ENCODE assay signal across 8 cellular contexts in genomic region chr7:5822742-5823503, GRCh38. TPM values are rescaled to one million over a fixed set of nuclear protein-coding genes. Genes with fewer than 3 reads are reported as not detected.
DNase-seq lines count a peak whose midpoint lies in the region; ATAC-seq and TF ChIP-seq lines count a peak whose summit lies in the region.

No MANE protein-coding gene starts in this region.

- no peak for TF ChIP-seq CTCF in CD4-positive, alpha-beta T cell (IDR thresholded peaks at IDR 0.05)
- TF ChIP-seq CTCF in lower leg skin (IDR thresholded peaks at IDR 0.05) = no peak

- peaks cover 5 to 9% of the 10 kb centered on the region in 2 donors for H3K4me1 ChIP-seq in duodenal mucosa (ENCODE audit: control insufficient read depth in 1 of 2, insufficient read depth in 2 of 2, low read length in 2 of 2)

- peak overlapping the region; percentile 85 to 89 for H3K4me3 ChIP-seq in duodenal mucosa (ENCODE audit: low read depth in 1 of 2, low read length in 2 of 2)
- H3K4me3 ChIP-seq in lower leg skin (ENCODE audit: low read depth, poor library complexity, severe bottlenecking) = peak overlapping the region; percentile 38

- no peaks in the 10 kb centered on the region for H3K9me3 Mint-ChIP-seq in CD4-positive, alpha-beta T cell

- no peaks in the 10 kb centered on the region for H3K36me3 ChIP-seq in duodenal mucosa (ENCODE audit: control insufficient read depth in 1 of 2, insufficient read depth in 2 of 2, low read length in 2 of 2)

- H3K27ac Mint-ChIP-seq in CD4-positive, alpha-beta T cell = peak overlapping the region; percentile 91

- H3K27me3 ChIP-seq in CD4-positive, alpha-beta T cell (ENCODE audit: control insufficient read depth, insufficient read depth, low read length) = no peaks in the 10 kb centered on the region
- no peaks in the 10 kb centered on the region for H3K27me3 ChIP-seq in duodenal mucosa (ENCODE audit: control insufficient read depth in 1 of 2, insufficient read depth in 2 of 2, low read length in 2 of 2)

- CTCF ChIA-PET in CD4-positive, alpha-beta T cell (lab: Charles Lee) = interaction anchor here (0.8 to 2.7 kb wide), 2 partner anchors 13 to 41 kb away, joined by 3 to 17 read pairs; partner anchors contain the start of gene RNF216

- peak overlapping the region; percentile 90 for H3K4me3 Mint-ChIP-seq in CD4-positive, alpha-beta T cell

- peak overlapping the region; percentile 79 for H3K27ac ChIP-seq in CD4-positive, alpha-beta T cell (ENCODE audit: low read depth, low read length)
- H3K27ac ChIP-seq in duodenal mucosa (ENCODE audit: low read depth, low read length) = peak overlapping the region; percentile 34

- peak overlapping the region; percentile 63 to 69 for H3K9ac ChIP-seq in duodenal mucosa (ENCODE audit: low read depth in 1 of 2, low read length in 2 of 2)

- H3K27me3 Mint-ChIP-seq in CD4-positive, alpha-beta T cell = no peaks in the 10 kb centered on the region

- H3K36me3 Mint-ChIP-seq in CD4-positive, alpha-beta T cell (ENCODE audit: low read depth) = peaks cover 27% of the 10 kb centered on the region

- H3K4me1 Mint-ChIP-seq in CD4-positive, alpha-beta T cell (ENCODE audit: low read depth) = peaks cover 34% of the 10 kb centered on the region

- DNase-seq in CD4-positive, alpha-beta T cell = peak; percentile 94 to 99 (median 98)
- DNase-seq in NCI-H748 treated with DMSO at 0.1 percent for 48 hours (lab: John Stamatoyannopoulos, UW) (peak; percentile 92), lower leg skin (ENCODE audit: low spot score in 2 of 2) (peak; percentile 95 to 99)
- peak; percentile 97 for DNase-seq in activated CD4-positive, alpha-beta T cell treated with anti-CD3 and anti-CD28 coated beads, Interleukin-2, amount 50 U/mL, for 48 hours
- peak; percentile 89 to 95 for DNase-seq in stimulated activated CD4-positive, alpha-beta T cell treated with anti-CD3 and anti-CD28 coated beads, Interleukin-4, amount 100 ng/mL, for 4 hours

- POLR2A ChIA-PET in CD4-positive, alpha-beta T cell (lab: Charles Lee) = interaction anchor here (0.6 to 3.0 kb wide), 18 partner anchors 10 to 426 kb away, joined by 3 to 48 read pairs (median 4); partner anchors contain the start of genes AIMP2, PMS2 and RNF216

- ATAC-seq in CD4-positive, alpha-beta T cell (ENCODE audit: poor library complexity) = peak; percentile 81
- peak; percentile 99 for ATAC-seq in GM19397 (IDR thresholded peaks at IDR 0.05; ENCODE audit: unreplicated experiment)
- ATAC-seq in HG03565 (IDR thresholded peaks at IDR 0.05; ENCODE audit: unreplicated experiment) = peak; percentile 98

- TF ChIP-seq POLR2A in lower leg skin (IDR thresholded peaks at IDR 0.05) = no peak

- no peaks in the 10 kb centered on the region for H3K9me3 ChIP-seq in CD4-positive, alpha-beta T cell (ENCODE audit: control insufficient read depth, low read length)
- no peaks in the 10 kb centered on the region for H3K9me3 ChIP-seq in duodenal mucosa (ENCODE audit: control insufficient read depth in 1 of 2, low read length in 2 of 2)

- intact Hi-C loops in CD4-positive, alpha-beta T cell (cut with DNase I, micrococcal nuclease) = loop anchor here (1.0 to 5.0 kb wide), 3 partner anchors 11 to 42 kb away; partner anchors contain the start of gene RNF216 (in 1 of the 2)
- intact Hi-C loops in lower leg skin (cut with DNase I; ENCODE audit: low total_unique reads) = no loop called here

- WGBS in lower leg skin, 2 donors = 1 to 2% methylated on average over 30 to 31 of the region's 39 CpGs

RNA-seq across cellular contexts. Expression of gene RNF216, which starts 41.5 kb away (rescaled TPM):
- total RNA-seq in CD4-positive, alpha-beta T cell = 10 to 100 TPM; 85.7 to 88.9 TPM
- total RNA-seq in lower leg skin = 10 to 100 TPM; 20.2 to 34.4 (median 28.6) TPM

RNA-seq across cellular contexts. Expression of gene OCM, which starts 57.7 kb away (rescaled TPM):
- total RNA-seq in CD4-positive, alpha-beta T cell = 1 to 10 TPM; 3.4 to 5.5 TPM
- not detected for total RNA-seq in lower leg skin

Comparison
In these comparisons a context has a peak if more than half of its experiments do, and no peak if none do; other contexts are left out.
1. Peak in every context shown above with its lines: DNase-seq, ATAC-seq, H3K4me3 ChIP-seq and H3K27ac ChIP-seq.